8 cellular contexts compared by ENCODE assay signal in the genomic region with DNA sequence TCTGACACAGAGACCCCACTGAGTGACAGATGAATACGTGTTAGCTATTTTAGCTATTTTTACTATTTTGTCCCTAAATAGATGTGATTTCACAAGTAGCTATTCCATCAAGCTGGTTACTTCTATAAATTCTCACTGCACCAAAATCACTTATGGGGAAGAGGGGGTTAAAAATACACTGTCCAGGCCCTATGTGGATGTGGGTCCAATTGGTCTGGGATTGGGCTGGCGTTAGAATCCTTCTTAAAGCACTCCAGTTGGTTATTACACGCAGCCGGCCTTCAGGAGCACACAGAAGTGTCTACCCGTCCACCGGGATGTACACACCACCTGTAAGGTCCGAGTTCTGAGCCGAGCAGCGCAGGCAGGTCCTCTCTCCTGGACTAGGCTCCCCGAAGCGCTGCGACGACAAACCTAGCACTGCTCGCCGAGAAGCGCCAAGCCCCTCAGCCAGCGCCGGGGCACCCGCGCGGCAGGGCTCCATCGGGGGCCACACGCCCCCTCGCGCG.
A peak's percentile ranks its signal among the peaks of the same experiment; 100 is the strongest.
DNase-seq lines count a peak whose midpoint lies in the region; ATAC-seq lines count a peak whose summit lies in the region.

No MANE protein-coding gene starts in this region.

- no peak for DNase-seq in T-helper 2 cell treated with Interferon-gamma antibody and Interleukin-4, amounts not matched to agents 5 μg/mL and 100 μg/mL, for 36 hours (ENCODE audit: low spot score)
- DNase-seq in T-helper 2 cell (no peak), NT2/D1 (ENCODE audit: low read depth, low spot score) (no peak), HPDE6-E6E7 (ENCODE audit: extremely low spot score) (no peak), NAMALWA (ENCODE audit: low spot score) (no peak)
- DNase-seq in naive thymus-derived CD4-positive, alpha-beta T cell, result no peak

- POLR2A ChIA-PET in naive thymus-derived CD4-positive, alpha-beta T cell (lab: Charles Lee), result interaction anchor here (0.8 to 3.2 kb wide), 15 partner anchors 8 to 232 kb away, joined by 3 to 24 read pairs (median 4); a partner anchor contains a TSS

- H3K27me3 ChIP-seq in NT2/D1 (ENCODE audit: insufficient read depth, insufficient read length) (peaks cover 39% of the 10 kb centered on the region), ectodermal cell (ENCODE audit: control insufficient read depth, insufficient read depth, low read length, poor library complexity, severe bottlenecking) (peaks cover 48% of the 10 kb centered on the region)
- no peaks in the 10 kb centered on the region for H3K27me3 ChIP-seq in naive thymus-derived CD4-positive, alpha-beta T cell (ENCODE audit: control insufficient read depth in 2 of 2, insufficient read depth in 2 of 2, low read length in 2 of 2)

- peak overlapping the region; percentile 76 for H3K9ac ChIP-seq in NT2/D1 (ENCODE audit: insufficient read length, low read depth)

- H3K4me1 ChIP-seq in NT2/D1 (ENCODE audit: insufficient read depth, insufficient read length) (peaks cover 5% of the 10 kb centered on the region), ectodermal cell (ENCODE audit: control insufficient read depth, insufficient read depth, low read length) (peaks cover 13% of the 10 kb centered on the region)
- H3K4me1 ChIP-seq in naive thymus-derived CD4-positive, alpha-beta T cell (ENCODE audit: control insufficient read depth in 2 of 2, insufficient read depth in 2 of 2, low read length in 2 of 2), result peaks cover 41 to 59% of the 10 kb centered on the region in 2 donors

- no peaks in the 10 kb centered on the region for H3K27me3 Mint-ChIP-seq in T-helper 2 cell treated with Interferon-gamma antibody and Interleukin-4, amounts not matched to agents 5 μg/mL and 100 μg/mL, for 36 hours (ENCODE audit: low read depth)
- peaks cover 0 to 5% (median 0%) of the 10 kb centered on the region in 5 donors for H3K27me3 Mint-ChIP-seq in naive thymus-derived CD4-positive, alpha-beta T cell

- H3K9me3 Mint-ChIP-seq in T-helper 2 cell treated with Interferon-gamma antibody and Interleukin-4, amounts not matched to agents 5 μg/mL and 100 μg/mL, for 36 hours, result no peaks in the 10 kb centered on the region
- H3K9me3 Mint-ChIP-seq in naive thymus-derived CD4-positive, alpha-beta T cell, result peaks cover 0 to 13% (median 0%) of the 10 kb centered on the region in 11 donors

- intact Hi-C loops in naive thymus-derived CD4-positive, alpha-beta T cell (cut with micrococcal nuclease), result loop anchor here (2.0 to 5.0 kb wide), 6 partner anchors 15 to 1673 kb away; a partner anchor contains a TSS

- 5 to 6% methylated on average over 25 to 26 of the region's 26 CpGs for WGBS in ectodermal cell, 2 experiments

- peaks cover 29% of the 10 kb centered on the region for H3K36me3 Mint-ChIP-seq in T-helper 2 cell treated with Interferon-gamma antibody and Interleukin-4, amounts not matched to agents 5 μg/mL and 100 μg/mL, for 36 hours (ENCODE audit: low read depth)
- peaks cover 0 to 29% (median 21%) of the 10 kb centered on the region in 5 donors for H3K36me3 Mint-ChIP-seq in naive thymus-derived CD4-positive, alpha-beta T cell

- no peaks in the 10 kb centered on the region for H3K9me3 ChIP-seq in NT2/D1 (ENCODE audit: insufficient read depth, low read length)
- H3K9me3 ChIP-seq in ectodermal cell (ENCODE audit: control insufficient read depth, low read length), result no peaks in the 10 kb centered on the region
- no peaks in the 10 kb centered on the region for H3K9me3 ChIP-seq in naive thymus-derived CD4-positive, alpha-beta T cell (ENCODE audit: control insufficient read depth in 2 of 3, low read length in 3 of 3)

- H3K4me3 Mint-ChIP-seq in T-helper 2 cell treated with Interferon-gamma antibody and Interleukin-4, amounts not matched to agents 5 μg/mL and 100 μg/mL, for 36 hours, result peak overlapping the region; percentile 78
- peak overlapping the region; percentile 76 to 99 (median 86) for H3K4me3 Mint-ChIP-seq in naive thymus-derived CD4-positive, alpha-beta T cell

- peak overlapping the region; percentile 57 for H3K4me3 ChIP-seq in NT2/D1 (ENCODE audit: insufficient read length, low read depth)
- H3K4me3 ChIP-seq in ectodermal cell (ENCODE audit: insufficient read depth, low read depth, low read length), result peak overlapping the region; percentile 64
- H3K4me3 ChIP-seq in naive thymus-derived CD4-positive, alpha-beta T cell (ENCODE audit: low read length), result peak overlapping the region; percentile 52

- H3K36me3 ChIP-seq in NT2/D1 (ENCODE audit: insufficient read depth, insufficient read length, low read length), result no peaks in the 10 kb centered on the region
- H3K36me3 ChIP-seq in ectodermal cell (ENCODE audit: control insufficient read depth, insufficient read depth, low read length), result no peaks in the 10 kb centered on the region
- peaks cover 0 to 22% (median 0%) of the 10 kb centered on the region in 3 experiments for H3K36me3 ChIP-seq in naive thymus-derived CD4-positive, alpha-beta T cell (ENCODE audit: control insufficient read depth in 2 of 3, insufficient read depth in 3 of 3, low read length in 3 of 3)

- no peak for ATAC-seq in naive thymus-derived CD4-positive, alpha-beta T cell
- ATAC-seq in GM21529 (IDR thresholded peaks at IDR 0.05; ENCODE audit: unreplicated experiment), result no peak

- H3K27ac ChIP-seq in ectodermal cell (ENCODE audit: insufficient read depth, low read depth, low read length, poor library complexity, severe bottlenecking), result no peak overlapping the region
- peak overlapping the region; percentile 98 for H3K27ac ChIP-seq in naive thymus-derived CD4-positive, alpha-beta T cell (ENCODE audit: low read depth, low read length)

- CTCF ChIA-PET in naive thymus-derived CD4-positive, alpha-beta T cell (lab: Charles Lee), result interaction anchor here (1.8 kb wide), 1 partner anchor 36 kb away, joined by 4 read pairs; no protein-coding TSS in a partner anchor

- peak overlapping the region; percentile 62 for H3K27ac Mint-ChIP-seq in T-helper 2 cell treated with Interferon-gamma antibody and Interleukin-4, amounts not matched to agents 5 μg/mL and 100 μg/mL, for 36 hours
- H3K27ac Mint-ChIP-seq in naive thymus-derived CD4-positive, alpha-beta T cell, result peak overlapping the region; percentile 66 to 97 (median 93)

- H3K4me1 Mint-ChIP-seq in T-helper 2 cell treated with Interferon-gamma antibody and Interleukin-4, amounts not matched to agents 5 μg/mL and 100 μg/mL, for 36 hours (ENCODE audit: low read depth), result peaks cover 51% of the 10 kb centered on the region
- H3K4me1 Mint-ChIP-seq in naive thymus-derived CD4-positive, alpha-beta T cell, result peaks cover 55 to 69% (median 64%) of the 10 kb centered on the region in 7 donors
